In the genomic region with DNA sequence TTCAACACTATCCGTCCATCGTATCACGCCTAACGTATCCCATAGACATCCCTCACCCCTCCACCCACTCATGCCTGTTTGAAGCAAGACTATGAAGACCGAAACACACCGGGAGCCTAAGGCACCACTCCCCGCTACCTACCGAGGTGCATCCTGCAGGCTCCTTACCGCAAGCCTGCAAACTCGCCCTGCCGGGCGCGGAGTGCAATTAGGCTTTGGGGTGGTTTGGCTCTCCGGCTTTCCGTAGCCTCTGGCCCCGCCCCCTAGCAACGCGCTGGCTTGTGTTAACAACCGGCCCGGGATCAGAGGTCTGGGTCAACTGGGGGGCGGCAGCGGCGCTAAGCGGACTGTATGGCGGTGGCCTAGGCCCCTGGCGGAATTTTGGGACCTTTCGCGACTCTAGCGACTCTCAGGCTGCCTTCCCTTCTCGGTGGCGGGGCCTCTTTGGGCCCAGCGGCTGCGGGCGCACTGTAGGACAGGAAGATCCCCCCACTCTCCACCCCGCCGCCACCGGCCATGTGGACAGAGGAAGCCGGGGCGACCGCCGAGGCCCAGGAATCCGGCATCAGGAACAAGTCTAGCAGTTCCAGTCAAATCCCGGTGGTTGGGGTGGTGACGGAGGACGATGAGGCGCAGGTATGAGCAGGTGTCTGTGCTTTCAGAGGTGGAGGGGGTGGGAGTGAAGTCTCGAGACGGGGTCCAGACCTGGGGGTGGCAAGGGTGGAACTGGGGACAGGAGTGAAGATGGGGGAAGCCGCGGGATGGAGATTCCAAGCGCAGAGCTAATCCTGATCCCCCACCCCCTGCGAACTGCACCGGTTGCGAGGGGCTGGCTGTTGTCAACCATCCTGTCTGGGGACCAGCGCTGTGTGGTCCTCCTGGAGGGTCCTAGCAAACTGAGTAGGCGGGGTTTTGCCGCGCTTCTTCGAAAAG, we compare ENCODE assay signal across 1 cellular context.
TF ChIP-seq lines count a peak whose summit lies in the region.

CFAP69 (plus strand) TSS at position 266 of the 933 bp plus-strand sequence; CDS start at position 517, 251 bp downstream.

TF ChIP-seq in GM12878, 131 proteins besides CTCF, POLR2A, EP300 and RAD21 (continued from another document):
- TF ChIP-seq, protein P1, sequence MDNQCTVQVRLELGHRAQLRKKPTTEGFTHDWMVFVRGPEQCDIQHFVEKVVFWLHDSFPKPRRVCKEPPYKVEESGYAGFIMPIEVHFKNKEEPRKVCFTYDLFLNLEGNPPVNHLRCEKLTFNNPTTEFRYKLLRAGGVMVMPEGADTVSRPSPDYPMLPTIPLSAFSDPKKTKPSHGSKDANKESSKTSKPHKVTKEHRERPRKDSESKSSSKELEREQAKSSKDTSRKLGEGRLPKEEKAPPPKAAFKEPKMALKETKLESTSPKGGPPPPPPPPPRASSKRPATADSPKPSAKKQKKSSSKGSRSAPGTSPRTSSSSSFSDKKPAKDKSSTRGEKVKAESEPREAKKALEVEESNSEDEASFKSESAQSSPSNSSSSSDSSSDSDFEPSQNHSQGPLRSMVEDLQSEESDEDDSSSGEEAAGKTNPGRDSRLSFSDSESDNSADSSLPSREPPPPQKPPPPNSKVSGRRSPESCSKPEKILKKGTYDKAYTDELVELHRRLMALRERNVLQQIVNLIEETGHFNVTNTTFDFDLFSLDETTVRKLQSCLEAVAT (IDR thresholded peaks at IDR 0.05), result peak; percentile 87
- no peak for TF ChIP-seq KDM1A (IDR thresholded peaks at IDR 0.05; ENCODE audit: borderline replicate concordance)
- peak; percentile 79 for TF ChIP-seq NR2C1 (IDR thresholded peaks at IDR 0.05)
- TF ChIP-seq PML (IDR thresholded peaks at IDR 0.05; ENCODE audit: low read length), result no peak
- TF ChIP-seq GATAD2B (conservative IDR thresholded peaks at IDR 0.05; ENCODE audit: low read depth), result peak; percentile 78; the same call in 1 of the 2 replicates
- TF ChIP-seq HCFC1 (IDR thresholded peaks at IDR 0.05; ENCODE audit: low read length), result peak; percentile 50
- no peak for TF ChIP-seq SREBF1 (IDR thresholded peaks at IDR 0.05; ENCODE audit: low read length)
- TF ChIP-seq RAD51 (IDR thresholded peaks at IDR 0.05), result no peak
- 0 out of 2 replicates have a peak, but pooled peaks have one; percentile 35 for TF ChIP-seq IRF4 (IDR thresholded peaks at IDR 0.05; ENCODE audit: low read depth, low read length)
- peak; percentile 22 for TF ChIP-seq SIX5 (IDR thresholded peaks at IDR 0.05; ENCODE audit: low read depth, low read length, severe bottlenecking)
- no peak for TF ChIP-seq NFXL1 (IDR thresholded peaks at IDR 0.05; ENCODE audit: borderline replicate concordance)
- no peak for TF ChIP-seq ZBTB11 (CRISPR knock-in tag; IDR thresholded peaks at IDR 0.05)
- TF ChIP-seq E2F4 (IDR thresholded peaks at IDR 0.05; ENCODE audit: low read depth, low read length), result no peak
- TF ChIP-seq FOXM1 (IDR thresholded peaks at IDR 0.05; ENCODE audit: low read depth, low read length), result no peak
- TF ChIP-seq SPI1 (IDR thresholded peaks at IDR 0.05; ENCODE audit: borderline replicate concordance, insufficient read depth, low read depth, low read length), result no peak
- no peak for TF ChIP-seq SMAD5 (IDR thresholded peaks at IDR 0.05; ENCODE audit: low read depth)
- no peak for TF ChIP-seq BCLAF1 (IDR thresholded peaks at IDR 0.05)
- TF ChIP-seq PAX5 (IDR thresholded peaks at IDR 0.05; ENCODE audit: borderline replicate concordance, low read depth, low read length), result no peak
- no peak for TF ChIP-seq TCF3 (IDR thresholded peaks at IDR 0.05; ENCODE audit: borderline replicate concordance, insufficient read depth, low read depth, low read length)
- TF ChIP-seq MTA3 (IDR thresholded peaks at IDR 0.05; ENCODE audit: borderline replicate concordance, low read length), result no peak
- 0 out of 2 replicates have a peak, but pooled peaks have one; percentile 34 for TF ChIP-seq TARDBP (IDR thresholded peaks at IDR 0.05; ENCODE audit: borderline replicate concordance)
- TF ChIP-seq PRDM15 (CRISPR knock-in tag; IDR thresholded peaks at IDR 0.05), result no peak
- no peak for TF ChIP-seq IRF5 (IDR thresholded peaks at IDR 0.05; ENCODE audit: borderline replicate concordance)
- no peak for TF ChIP-seq JUNB (IDR thresholded peaks at IDR 0.05)
- TF ChIP-seq CREB1 (IDR thresholded peaks at IDR 0.05; ENCODE audit: low read depth), result peak; percentile 46; the same call in 1 of the 2 replicates
- no peak for TF ChIP-seq PAX8 (IDR thresholded peaks at IDR 0.05)
